9 cellular contexts compared by ENCODE assay signal in the genomic region with DNA sequence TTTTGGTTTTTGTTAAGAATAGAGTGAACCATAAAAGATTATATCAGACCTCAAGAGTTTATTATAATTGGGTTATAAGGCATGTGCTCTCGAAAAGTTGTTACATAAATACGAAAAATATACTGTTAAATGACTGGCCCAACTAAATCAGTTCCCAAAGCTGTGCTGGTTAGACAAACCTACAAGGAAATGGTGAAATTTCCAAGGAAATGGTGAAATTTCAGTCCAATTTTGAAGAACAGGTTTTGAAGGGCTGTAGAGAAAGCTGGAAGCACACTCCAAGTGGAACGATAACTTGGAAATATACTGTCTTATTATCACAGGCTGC. TPM values are rescaled to one million over a fixed set of nuclear protein-coding genes. Genes with fewer than 3 reads are reported as not detected.
A peak's percentile ranks its signal among the peaks of the same experiment; 100 is the strongest.
DNase-seq lines count a peak whose midpoint lies in the region; ATAC-seq and TF ChIP-seq lines count a peak whose summit lies in the region.
"Had no signal": no experiment of that assay in that cellular context is flagged by ENCODE, and none has a peak within 500 bp of the region (broad histone marks: within the 10 kb centered on the region; RNA-seq: fewer than 3 reads in every experiment).

No MANE protein-coding gene starts in this region.

- H3K36me3 Mint-ChIP-seq in activated T-cell treated with anti-CD3 and anti-CD28 coated beads, Interleukin-2, amount 50 U/mL, for 4 hours (ENCODE audit: insufficient read depth): no peaks in the 10 kb centered on the region

- intact Hi-C loops in left ventricle myocardium inferior (cut with micrococcal nuclease): no loop called here
- intact Hi-C loops in cardiac septum (cut with DNase I): loop anchor here (10.0 kb wide), 1 partner anchor 1129 kb away; a partner anchor contains a TSS

- ATAC-seq in activated T-cell treated with anti-CD3 and anti-CD28 coated beads, Interleukin-2, amount 50 U/mL, for 4 hours: no peak

- no peak overlapping the region for H3K4me3 Mint-ChIP-seq in activated T-cell treated with anti-CD3 and anti-CD28 coated beads, Interleukin-2, amount 50 U/mL, for 4 hours
- H3K4me3 Mint-ChIP-seq: central memory CD8-positive, alpha-beta T cell had no signal

- no peak for DNase-seq in left ventricle myocardium inferior
- no peak for DNase-seq in cardiac septum (ENCODE audit: low spot score)
- DNase-seq in coronary artery (ENCODE audit: low spot score): no peak
- DNase-seq in activated T-cell treated with anti-CD3 and anti-CD28 coated beads, Interleukin-2, amount 50 U/mL, for 4 hours: no peak
- no peak for DNase-seq in NCI-H69 (lab: John Stamatoyannopoulos, UW)
- no peak for DNase-seq in stimulated activated naive CD4-positive, alpha-beta T cell (lab: John Stamatoyannopoulos, UW)
- DNase-seq in activated gamma-delta T cell (lab: John Stamatoyannopoulos, UW): no peak

- H3K9me3 ChIP-seq in left ventricle myocardium inferior (replicated peaks) (no peaks in the 10 kb centered on the region), mucosa of rectum (ENCODE audit: control insufficient read depth in 2 of 2, low read length in 2 of 2) (no peaks in the 10 kb centered on the region)

- H3K4me1 ChIP-seq in left ventricle myocardium inferior (peaks cover 26% of the 10 kb centered on the region), mucosa of rectum (ENCODE audit: control insufficient read depth in 2 of 2, insufficient read depth in 2 of 2, low read length in 2 of 2) (peaks cover 0 to 3% of the 10 kb centered on the region in 2 donors)

- peak overlapping the region; percentile 76 to 94 for H3K9ac ChIP-seq in mucosa of rectum (ENCODE audit: low read depth in 1 of 2, low read length in 2 of 2)

- no peaks in the 10 kb centered on the region for H3K9me3 Mint-ChIP-seq in activated T-cell treated with anti-CD3 and anti-CD28 coated beads, Interleukin-2, amount 50 U/mL, for 4 hours
- H3K9me3 Mint-ChIP-seq: central memory CD8-positive, alpha-beta T cell had no signal

- no peaks in the 10 kb centered on the region for H3K27me3 Mint-ChIP-seq in activated T-cell treated with anti-CD3 and anti-CD28 coated beads, Interleukin-2, amount 50 U/mL, for 4 hours (ENCODE audit: low read depth)
- H3K27me3 Mint-ChIP-seq: central memory CD8-positive, alpha-beta T cell had no signal

- H3K27ac ChIP-seq in left ventricle myocardium inferior (replicated peaks): peak overlapping the region; percentile 81
- peak overlapping the region; percentile 76 to 87 for H3K27ac ChIP-seq in coronary artery
- H3K27ac ChIP-seq in mucosa of rectum (ENCODE audit: low read depth in 2 of 2, low read length in 2 of 2): peak overlapping the region; percentile 64 to 76

- peaks cover 16% of the 10 kb centered on the region for H3K4me1 Mint-ChIP-seq in activated T-cell treated with anti-CD3 and anti-CD28 coated beads, Interleukin-2, amount 50 U/mL, for 4 hours (ENCODE audit: low read depth)
- H3K4me1 Mint-ChIP-seq: central memory CD8-positive, alpha-beta T cell had no signal

- H3K4me3 ChIP-seq in left ventricle myocardium inferior (peak overlapping the region; percentile 87), coronary artery (peak overlapping the region; percentile 89), mucosa of rectum (ENCODE audit: low read length in 2 of 2) (peak overlapping the region; percentile 79 to 96)

- TF ChIP-seq CTCF in left ventricle myocardium inferior (IDR thresholded peaks at IDR 0.05; ENCODE audit: borderline replicate concordance) (no peak), coronary artery (IDR thresholded peaks at IDR 0.05) (no peak)

- no peaks in the 10 kb centered on the region for H3K36me3 ChIP-seq in left ventricle myocardium inferior
- H3K36me3 ChIP-seq in mucosa of rectum (ENCODE audit: control insufficient read depth in 2 of 2, insufficient read depth in 2 of 2, low read length in 2 of 2): peaks cover 0 to 5% of the 10 kb centered on the region in 2 donors

- H3K27me3 ChIP-seq in left ventricle myocardium inferior (ENCODE audit: low read depth) (no peaks in the 10 kb centered on the region), mucosa of rectum (ENCODE audit: control insufficient read depth in 2 of 2, insufficient read depth in 2 of 2, low read length in 2 of 2) (no peaks in the 10 kb centered on the region)

RNA-seq across cellular contexts. Expression of a gene that starts 0.4 kb away (rescaled TPM):
- total RNA-seq in left ventricle myocardium inferior (9.2 TPM), cardiac septum (13.3 TPM)
- total RNA-seq in activated T-cell treated with anti-CD3 and anti-CD28 coated beads, Interleukin-2, amount 50 U/mL, for 4 hours: 10 to 100 TPM; 26.9 to 30.1 (median 29.2) TPM

RNA-seq across cellular contexts. Expression of a gene that starts 29.4 kb away (rescaled TPM):
- total RNA-seq in left ventricle myocardium inferior (32.9 TPM), cardiac septum (35.0 TPM)
- 10 to 100 TPM; 12.8 to 13.9 (median 13.7) TPM for total RNA-seq in activated T-cell treated with anti-CD3 and anti-CD28 coated beads, Interleukin-2, amount 50 U/mL, for 4 hours
